23 cellular contexts compared by ENCODE assay signal in the genomic region with DNA sequence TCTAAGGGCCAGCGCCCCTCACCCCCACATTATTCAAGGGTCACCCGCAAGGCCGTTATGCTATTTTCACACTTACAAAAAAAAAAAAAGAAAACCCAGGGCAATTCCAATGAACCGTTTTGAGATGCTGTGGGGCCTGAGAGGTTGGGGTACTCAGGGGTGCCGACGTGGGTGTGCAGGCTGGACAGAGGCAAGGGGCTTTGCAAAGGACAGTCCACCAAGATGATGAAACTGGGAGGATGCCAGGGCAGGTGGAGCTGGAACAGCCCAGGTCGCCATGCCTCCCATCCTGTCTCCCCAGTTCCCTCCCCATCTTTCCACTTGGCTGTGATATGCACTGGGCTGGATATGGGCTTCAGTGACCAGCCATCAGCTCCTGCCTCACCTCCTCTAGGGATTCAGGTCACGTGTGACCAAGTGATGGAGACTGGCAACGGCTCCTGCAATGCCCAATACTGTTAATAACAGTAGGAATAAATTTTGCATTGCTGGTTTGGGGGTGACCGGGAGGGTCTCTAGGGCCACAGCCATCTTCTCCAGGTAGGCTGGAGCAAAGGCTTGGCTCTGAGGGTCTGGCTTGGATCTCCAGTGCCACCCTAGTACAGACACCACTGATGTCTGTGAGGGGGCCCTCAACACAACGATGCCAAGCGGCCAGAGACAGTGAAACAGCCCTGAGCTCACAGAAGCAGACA.
A peak's percentile ranks its signal among the peaks of the same experiment; 100 is the strongest.
DNase-seq lines count a peak whose midpoint lies in the region; ATAC-seq, FAIRE-seq and TF ChIP-seq lines count a peak whose summit lies in the region.
"Had no signal": no experiment of that assay in that cellular context is flagged by ENCODE, and none has a peak within 500 bp of the region (broad histone marks: within the 10 kb centered on the region; RNA-seq: fewer than 3 reads in every experiment).

No MANE protein-coding gene starts in this region.

- H3K36me3 Mint-ChIP-seq in neural progenitor cell (no peaks in the 10 kb centered on the region), HFFc6 (ENCODE audit: low read depth) (no peaks in the 10 kb centered on the region)

- H3K27ac ChIP-seq in right lobe of liver (no peak overlapping the region), HepG2 (ENCODE audit: extremely low read length, insufficient read depth, low read length) (no peak overlapping the region), H1 (ENCODE audit: low read depth, low read length) (no peak overlapping the region), neural progenitor cell (no peak overlapping the region), testis (no peak overlapping the region)
- H3K27ac ChIP-seq: HL-60 had no signal

- 0 out of 2 replicates have a peak overlapping the region, but pooled peaks have one; percentile 9 for H2BK20ac ChIP-seq in H1 (ENCODE audit: low read length)

- H3K23ac ChIP-seq in H1 (ENCODE audit: insufficient read length) = no peak overlapping the region

- TF ChIP-seq POLR2A in right lobe of liver (IDR thresholded peaks at IDR 0.05) = no peak
- TF ChIP-seq POLR2A in HepG2 (IDR thresholded peaks at IDR 0.05; ENCODE audit: insufficient read depth in 1 of 2, low read depth in 2 of 2, low read length in 2 of 2) = no peak
- no peak for TF ChIP-seq POLR2A in H1 (IDR thresholded peaks at IDR 0.05; ENCODE audit: control extremely low read depth in 1 of 2, low read depth in 2 of 2, low read length in 2 of 2)
- no peak for TF ChIP-seq POLR2A in testis (IDR thresholded peaks at IDR 0.05)

- no peak overlapping the region for H3K9ac ChIP-seq in HepG2 (ENCODE audit: insufficient read depth, low read depth, low read length)
- H3K9ac ChIP-seq in H1 (replicated peaks in 1 of 4; ENCODE audit: extremely low read depth in 1 of 4, low read depth in 3 of 4, low read length in 3 of 4) = no peak overlapping the region
- no peak overlapping the region for H3K9ac ChIP-seq in neural progenitor cell

- CTCF ChIA-PET in HepG2 (lab: Yijun Ruan, JAX; ENCODE audit: low intra/inter-chr PET ratio, low total read pairs) = no interaction called here
- CTCF ChIA-PET in H1 (lab: Charles Lee; ENCODE audit: partially characterized antibody) = interaction anchor here (0.6 to 1.5 kb wide), 6 partner anchors 11 to 86 kb away, joined by 3 to 8 read pairs (median 4); no protein-coding TSS in a partner anchor

- TF ChIP-seq EP300 in HepG2 (IDR thresholded peaks at IDR 0.05; ENCODE audit: low read depth in 2 of 2, low read length in 2 of 2) (no peak), HepG2 (CRISPR knock-in tag; IDR thresholded peaks at IDR 0.05; ENCODE audit: borderline replicate concordance) (no peak), H1 (IDR thresholded peaks at IDR 0.05; ENCODE audit: borderline replicate concordance in 1 of 2, low read depth in 2 of 2, low read length in 2 of 2) (no peak)

- peaks cover 9% of the 10 kb centered on the region; the same call in 1 of the 2 replicates for H3K23me2 ChIP-seq in H1 (ENCODE audit: low read depth, low read length)

- TF ChIP-seq RAD21 in HepG2 (CRISPR knock-in tag; IDR thresholded peaks at IDR 0.05) (no peak), H1 (IDR thresholded peaks at IDR 0.05 in 1 of 2, conservative IDR thresholded peaks at IDR 0.05 in 1 of 2; ENCODE audit: low read depth in 2 of 2, low read length in 2 of 2) (no peak)

- intact Hi-C loops in right lobe of liver (cut with DNase I) = no loop called here
- intact Hi-C loops in HepG2 (cut with micrococcal nuclease; ENCODE audit: unreplicated experiment) = no loop called here
- intact Hi-C loops in testis (cut with DNase I; ENCODE audit: low total_unique reads) = no loop called here

- ATAC-seq in right lobe of liver = no peak
- ATAC-seq in HepG2 = no peak
- no peak for ATAC-seq in GM21723 (IDR thresholded peaks at IDR 0.05; ENCODE audit: unreplicated experiment)
- ATAC-seq: GM23338, HCT116 had no signal

- H2AFZ ChIP-seq in HepG2 (ENCODE audit: low read length) (no peak overlapping the region), H1 (ENCODE audit: low read length) (no peak overlapping the region), neural progenitor cell (replicated peaks) (no peak overlapping the region)
- H2AFZ ChIP-seq: GM23338 had no signal

- POLR2A ChIA-PET in HepG2 (lab: Yijun Ruan, JAX) = no interaction called here
- POLR2A ChIA-PET in H1 (lab: Charles Lee; ENCODE audit: partially characterized antibody) = no interaction called here

- TF ChIP-seq CTCF in right lobe of liver (IDR thresholded peaks at IDR 0.05) (no peak), HepG2 (CRISPR knock-in tag; IDR thresholded peaks at IDR 0.05) (no peak), H1 (IDR thresholded peaks at IDR 0.05; ENCODE audit: control extremely low read depth in 1 of 3, insufficient read depth in 1 of 3, low read depth in 1 of 3, low read length in 3 of 3) (no peak), neural progenitor cell (IDR thresholded peaks at IDR 0.05) (no peak), testis (IDR thresholded peaks at IDR 0.05) (no peak), HFFc6 (IDR thresholded peaks at IDR 0.05) (no peak)

- no peaks in the 10 kb centered on the region for H3K79me2 ChIP-seq in HepG2 (ENCODE audit: insufficient read depth, low read length)
- no peaks in the 10 kb centered on the region for H3K79me2 ChIP-seq in H1 (ENCODE audit: control insufficient read depth in 1 of 2, insufficient read depth in 2 of 2, low read length in 2 of 2)
- no peaks in the 10 kb centered on the region for H3K79me2 ChIP-seq in neural progenitor cell (ENCODE audit: low read depth)

- DNase-seq in right lobe of liver (peak in 2 of 3 donors; percentile 3 to 28), HepG2 (ENCODE audit: low spot score) (no peak), H1 (ENCODE audit: low read depth in 1 of 2, low spot score in 2 of 2) (no peak), neural progenitor cell (ENCODE audit: low spot score) (no peak), testis (no peak), HFFc6 (no peak)
- DNase-seq: ACHN; BE2C; C1 segment of cervical spinal cord; Caco-2; CD4-positive, alpha-beta T cell; H7; IMR-90; KBM-7 had no signal

- no peak overlapping the region for H3K14ac ChIP-seq in H1 (ENCODE audit: insufficient read length)

- no peak overlapping the region; the same call in 1 of the 2 replicates for H2AK5ac ChIP-seq in H1 (ENCODE audit: low read depth, low read length)

- no TSS peak for BruUV-seq in HepG2 (replicated peaks; lab: Mats Ljungman, UMichigan)

- H3K4ac ChIP-seq in H1 (replicated peaks; ENCODE audit: insufficient read length, low read depth, low read length) = no peak overlapping the region

- no peak overlapping the region for H2BK15ac ChIP-seq in H1 (ENCODE audit: low read length)

- in situ Hi-C loops in HepG2 (cut with HindIII; ENCODE audit: extremely low pct_ligation_motif_present, low pct_unique_long_range_greater_than_20kb) = no loop called here

- no peak overlapping the region for H3K18ac ChIP-seq in H1 (ENCODE audit: extremely low read depth, low read length)

- no peaks in the 10 kb centered on the region for H3K36me3 ChIP-seq in right lobe of liver
- no peaks in the 10 kb centered on the region for H3K36me3 ChIP-seq in HepG2 (replicated peaks in 1 of 2; ENCODE audit: control insufficient read depth in 1 of 2, insufficient read depth in 2 of 2, low read length in 2 of 2)
- no peaks in the 10 kb centered on the region for H3K36me3 ChIP-seq in H1 (ENCODE audit: control insufficient read depth in 2 of 4, insufficient read depth in 4 of 4, low read length in 3 of 4)
- no peaks in the 10 kb centered on the region for H3K36me3 ChIP-seq in neural progenitor cell
- H3K36me3 ChIP-seq in testis (ENCODE audit: low read depth, missing control alignments) = no peaks in the 10 kb centered on the region
- H3K36me3 ChIP-seq: BE2C had no signal

- H3F3A ChIP-seq in neural progenitor cell (ENCODE audit: low read depth) = peaks cover 13% of the 10 kb centered on the region

- no peaks in the 10 kb centered on the region for H3K4me1 ChIP-seq in right lobe of liver
- H3K4me1 ChIP-seq in HepG2 (ENCODE audit: insufficient read depth, low read length) = no peaks in the 10 kb centered on the region
- peaks cover 10 to 26% (median 16%) of the 10 kb centered on the region in 4 experiments for H3K4me1 ChIP-seq in H1 (replicated peaks in 1 of 4; ENCODE audit: control insufficient read depth in 3 of 4, insufficient read depth in 4 of 4, low read length in 3 of 4)
- peaks cover 25% of the 10 kb centered on the region for H3K4me1 ChIP-seq in neural progenitor cell
- H3K4me1 ChIP-seq in testis = peaks cover 14% of the 10 kb centered on the region
- H3K4me1 ChIP-seq: Caco-2 had no signal

- no peak overlapping the region for H4K91ac ChIP-seq in H1 (replicated peaks; ENCODE audit: insufficient read length, low read length)

- FAIRE-seq in HepG2 (lab: Jason Lieb, UNC) (no peak), H1 (lab: Jason Lieb, UNC) (no peak)
- FAIRE-seq: A204.1, D721Med, G401.6, GM12891, GM19239 had no signal

- no peaks in the 10 kb centered on the region for H3K79me1 ChIP-seq in H1 (ENCODE audit: low read depth, low read length)

- H3K9me3 ChIP-seq in right lobe of liver (no peaks in the 10 kb centered on the region), HepG2 (ENCODE audit: low read length) (no peaks in the 10 kb centered on the region), H1 (ENCODE audit: insufficient read depth in 2 of 2, low read depth in 1 of 2, low read length in 1 of 2) (no peaks in the 10 kb centered on the region), neural progenitor cell (ENCODE audit: low read depth) (no peaks in the 10 kb centered on the region), testis (no peaks in the 10 kb centered on the region)
- H3K9me3 ChIP-seq: BE2C, Caco-2 had no signal

- WGBS in right lobe of liver (ENCODE audit: insufficient coverage, low coverage, low lambda C conversion rate, missing lambda C conversion rate) = 55% methylated on average over 9 of the region's 12 CpGs
- 2% methylated on average over 6 of the region's 12 CpGs for WGBS in HepG2 (ENCODE audit: low lambda C conversion rate)
- WGBS in H1 (ENCODE audit: extremely low coverage in 1 of 2, insufficient coverage in 1 of 2, insufficient read length in 1 of 2, insufficient replicate concordance in 2 of 2, low coverage in 1 of 2, low lambda C conversion rate in 2 of 2, missing lambda C conversion rate in 1 of 2), 2 experiments = 86% methylated on average over 12 of the region's 12 CpGs; no CpG with 5 or more reads in 1 of the 2 experiments
- WGBS in testis, 2 donors = 88 to 92% methylated on average over 12 of the region's 12 CpGs

- no peak overlapping the region for H2BK120ac ChIP-seq in H1 (replicated peaks; ENCODE audit: low read depth, low read length)

- no peak overlapping the region for H3K56ac ChIP-seq in H1 (replicated peaks; ENCODE audit: insufficient read length, low read depth, low read length)

- no peak overlapping the region for H2BK5ac ChIP-seq in H1 (ENCODE audit: low read depth, low read length)

- peaks cover 42% of the 10 kb centered on the region for H3K4me1 Mint-ChIP-seq in neural progenitor cell
- H3K4me1 Mint-ChIP-seq in HFFc6 (ENCODE audit: low read depth) = no peaks in the 10 kb centered on the region; the same call in 1 of the 2 replicates

- H3K4me3 ChIP-seq in right lobe of liver (no peak overlapping the region), HepG2 (replicated peaks in 1 of 3; ENCODE audit: insufficient read depth in 1 of 3, low read depth in 2 of 3, low read length in 3 of 3) (no peak overlapping the region), H1 (ENCODE audit: extremely low read depth in 1 of 4, insufficient read depth in 2 of 4, low read depth in 3 of 4, low read length in 4 of 4) (no peak overlapping the region), neural progenitor cell (no peak overlapping the region), testis (no peak overlapping the region)
- H3K4me3 ChIP-seq: GM23338 had no signal

- H3K9me3 Mint-ChIP-seq in neural progenitor cell (peaks cover 2% of the 10 kb centered on the region), HFFc6 (no peaks in the 10 kb centered on the region)
- H3K9me3 Mint-ChIP-seq: CD4-positive, alpha-beta T cell; GM23338 had no signal

- H4K20me1 ChIP-seq in HepG2 (ENCODE audit: insufficient read depth, low read length) (no peaks in the 10 kb centered on the region), H1 (replicated peaks in 1 of 2; ENCODE audit: control insufficient read depth in 1 of 2, insufficient read depth in 2 of 2, low read length in 2 of 2) (peaks cover 0 to 7% of the 10 kb centered on the region in 2 experiments), neural progenitor cell (ENCODE audit: low read depth) (no peaks in the 10 kb centered on the region)

- H4K5ac ChIP-seq in H1 (ENCODE audit: insufficient read length, low read depth, low read length) = no peak overlapping the region

- H3K4me3 Mint-ChIP-seq in neural progenitor cell (no peak overlapping the region), HFFc6 (no peak overlapping the region)
- H3K4me3 Mint-ChIP-seq: CD4-positive, alpha-beta T cell; GM23338 had no signal

- H3K27me3 ChIP-seq in right lobe of liver (no peaks in the 10 kb centered on the region), HepG2 (ENCODE audit: control insufficient read depth in 1 of 2, insufficient read depth in 2 of 2, low read length in 2 of 2) (peaks cover 9 to 56% of the 10 kb centered on the region in 2 experiments; a peak in 4 of 5 replicates), H1 (replicated peaks in 1 of 4; ENCODE audit: control insufficient read depth in 3 of 4, extremely low read depth in 1 of 4, insufficient read depth in 3 of 4, low read length in 3 of 4) (peaks cover 0 to 13% (median 0%) of the 10 kb centered on the region in 4 experiments; a peak in 4 of 7 replicates), neural progenitor cell (no peaks in the 10 kb centered on the region), testis (no peaks in the 10 kb centered on the region)
- H3K27me3 ChIP-seq: BE2C had no signal

- H3K4me2 ChIP-seq in HepG2 (ENCODE audit: low read depth, low read length) = no peak overlapping the region
- no peak overlapping the region for H3K4me2 ChIP-seq in H1 (ENCODE audit: insufficient read depth in 1 of 2, low read depth in 2 of 2, low read length in 2 of 2)
- no peak overlapping the region for H3K4me2 ChIP-seq in neural progenitor cell
- H3K4me2 ChIP-seq: GM23338 had no signal

- H3K27me3 Mint-ChIP-seq in neural progenitor cell (ENCODE audit: insufficient read depth, low read depth) = peaks cover 23% of the 10 kb centered on the region
- peaks cover 37% of the 10 kb centered on the region for H3K27me3 Mint-ChIP-seq in HFFc6 (ENCODE audit: insufficient read depth)

- H3K27ac Mint-ChIP-seq in neural progenitor cell (peak overlapping the region; percentile 16), HFFc6 (no peak overlapping the region)
- H3K27ac Mint-ChIP-seq: CD4-positive, alpha-beta T cell; GM23338 had no signal

- peak overlapping the region; percentile 82; the same call in 1 of the 2 replicates for H2BK12ac ChIP-seq in H1 (ENCODE audit: low read depth, low read length)

- H4K8ac ChIP-seq in H1 (ENCODE audit: extremely low read depth, insufficient read depth, low read length) = peak overlapping the region; percentile 46

Comparison
In these comparisons a context has a peak if more than half of its experiments do, and no peak if none do; other contexts are left out.
1. DNase-seq: peak in right lobe of liver (2 of 3); none in HepG2 (single experiment), H1 (0 of 2), neural progenitor cell (single experiment), testis (single experiment) and HFFc6 (single experiment).